1 cellular context compared by ENCODE assay signal in genomic region chr1:97901017-97901658, GRCh38.
TF ChIP-seq lines count a peak whose summit lies in the region.

No MANE protein-coding gene starts in this region.

TF ChIP-seq in HepG2, 621 proteins besides CTCF, POLR2A, EP300 and RAD21 (continued from another document):
- TF ChIP-seq E2F2 (CRISPR knock-in tag; IDR thresholded peaks at IDR 0.05; ENCODE audit: borderline replicate concordance) (no peak), ZNF441 (CRISPR knock-in tag; IDR thresholded peaks at IDR 0.05; ENCODE audit: borderline replicate concordance) (no peak), AKNA (CRISPR knock-in tag; IDR thresholded peaks at IDR 0.05; ENCODE audit: borderline replicate concordance) (no peak), FOXA1 (IDR thresholded peaks at IDR 0.05) (no peak), FOXA1 (CRISPR knock-in tag; IDR thresholded peaks at IDR 0.05) (no peak), SNAPC2 (CRISPR knock-in tag; IDR thresholded peaks at IDR 0.05) (no peak), ZNF720 (CRISPR knock-in tag; IDR thresholded peaks at IDR 0.05) (no peak), HNF1B (CRISPR knock-in tag; IDR thresholded peaks at IDR 0.05) (no peak), ZNF331 (CRISPR knock-in tag; IDR thresholded peaks at IDR 0.05) (no peak)
